In genomic region chr17:10050597-10051101, GRCh38 we compare ENCODE assay signal across 8 cellular contexts.
DNase-seq lines count a peak whose midpoint lies in the region; ATAC-seq and TF ChIP-seq lines count a peak whose summit lies in the region.

No MANE protein-coding gene starts in this region.

- CTCF ChIA-PET in activated B cell treated with CpG ODN at 0.5 μM for 24 hours (lab: Charles Lee), result interaction anchor here (0.7 to 1.7 kb wide), 2 partner anchors 68 to 130 kb away, joined by 3 to 5 read pairs; no protein-coding TSS in a partner anchor
- CTCF ChIA-PET in activated naive CD4-positive, alpha-beta T cell treated with anti-CD3 and anti-CD28 coated beads for 36 hours (lab: Charles Lee), result no interaction called here

- peak; percentile 45 for ATAC-seq in GM18498 (IDR thresholded peaks at IDR 0.05; ENCODE audit: unreplicated experiment)
- peak; percentile 45 for ATAC-seq in HG02763 (IDR thresholded peaks at IDR 0.05; ENCODE audit: unreplicated experiment)
- peak; percentile 7 for ATAC-seq in activated B cell treated with CpG ODN at 0.5 μM for 24 hours (ENCODE audit: low read depth)
- no peak for ATAC-seq in HG03521 (IDR thresholded peaks at IDR 0.05; ENCODE audit: unreplicated experiment)

- H3K36me3 Mint-ChIP-seq in activated B cell treated with CpG ODN at 0.5 μM for 24 hours (ENCODE audit: low read depth) (no peaks in the 10 kb centered on the region), neural crest cell (ENCODE audit: low read depth) (peaks cover 4% of the 10 kb centered on the region)
- H3K36me3 Mint-ChIP-seq in activated naive CD4-positive, alpha-beta T cell treated with anti-CD3 and anti-CD28 coated beads for 36 hours (ENCODE audit: low read depth), result no peaks in the 10 kb centered on the region

- no peak for DNase-seq in activated B cell treated with CpG ODN at 0.5 μM for 24 hours
- no peak for DNase-seq in neural crest cell (ENCODE audit: low read depth, low spot score)
- no peak for DNase-seq in glomerular visceral epithelial cell (ENCODE audit: extremely low spot score)
- no peak for DNase-seq in NCI-H748 treated with DMSO at 0.1 percent for 48 hours (lab: John Stamatoyannopoulos, UW)
- DNase-seq in activated naive CD4-positive, alpha-beta T cell treated with anti-CD3 and anti-CD28 coated beads for 36 hours, result no peak

- H3K9me3 Mint-ChIP-seq in activated B cell treated with CpG ODN at 0.5 μM for 24 hours (no peaks in the 10 kb centered on the region), neural crest cell (no peaks in the 10 kb centered on the region)
- no peaks in the 10 kb centered on the region for H3K9me3 Mint-ChIP-seq in activated naive CD4-positive, alpha-beta T cell treated with anti-CD3 and anti-CD28 coated beads for 36 hours

- H3K27ac Mint-ChIP-seq in activated B cell treated with CpG ODN at 0.5 μM for 24 hours (peak overlapping the region; percentile 78), neural crest cell (ENCODE audit: unreplicated experiment) (peak overlapping the region; percentile 76)
- no peak overlapping the region for H3K27ac Mint-ChIP-seq in activated naive CD4-positive, alpha-beta T cell treated with anti-CD3 and anti-CD28 coated beads for 36 hours

- intact Hi-C loops in activated B cell treated with CpG ODN at 0.5 μM for 24 hours (cut with micrococcal nuclease), result no loop called here
- intact Hi-C loops in activated naive CD4-positive, alpha-beta T cell treated with anti-CD3 and anti-CD28 coated beads for 36 hours (cut with micrococcal nuclease), result no loop called here

- POLR2A ChIA-PET in activated B cell treated with CpG ODN at 0.5 μM for 24 hours (lab: Charles Lee), result interaction anchor here (0.5 to 8.5 kb wide), 10 partner anchors 9 to 121 kb away, joined by 3 to 95 read pairs (median 6); no protein-coding TSS in a partner anchor

- H3K4me3 Mint-ChIP-seq in activated B cell treated with CpG ODN at 0.5 μM for 24 hours (peak overlapping the region; percentile 68), neural crest cell (no peak overlapping the region)
- no peak overlapping the region for H3K4me3 Mint-ChIP-seq in activated naive CD4-positive, alpha-beta T cell treated with anti-CD3 and anti-CD28 coated beads for 36 hours

- H3K27me3 Mint-ChIP-seq in activated B cell treated with CpG ODN at 0.5 μM for 24 hours, result no peaks in the 10 kb centered on the region
- no peaks in the 10 kb centered on the region for H3K27me3 Mint-ChIP-seq in neural crest cell (ENCODE audit: low read depth)
- no peaks in the 10 kb centered on the region for H3K27me3 Mint-ChIP-seq in activated naive CD4-positive, alpha-beta T cell treated with anti-CD3 and anti-CD28 coated beads for 36 hours (ENCODE audit: low read depth)

- H3K4me1 Mint-ChIP-seq in activated B cell treated with CpG ODN at 0.5 μM for 24 hours, result peaks cover 61% of the 10 kb centered on the region
- peaks cover 59% of the 10 kb centered on the region for H3K4me1 Mint-ChIP-seq in neural crest cell
- no peaks in the 10 kb centered on the region for H3K4me1 Mint-ChIP-seq in activated naive CD4-positive, alpha-beta T cell treated with anti-CD3 and anti-CD28 coated beads for 36 hours (ENCODE audit: low read depth)

- TF ChIP-seq CTCF in activated B cell treated with CpG ODN at 0.5 μM for 24 hours (IDR thresholded peaks at IDR 0.05) (no peak), neural crest cell (conservative IDR thresholded peaks at IDR 0.05) (no peak)
